20 cellular contexts compared by ENCODE assay signal in genomic region chr16:30771726-30772125, GRCh38.
"Had no signal": no experiment of that assay in that cellular context is flagged by ENCODE, and none has a peak within 500 bp of the region (broad histone marks: within the 10 kb centered on the region; RNA-seq: fewer than 3 reads in every experiment).

No MANE protein-coding gene starts in this region.

- H3K4me3 ChIP-seq: coronary artery, esophagus squamous epithelium, lung, transverse colon, uterus had no signal

- DNase-seq: activated CD4-positive, alpha-beta T cell treated with anti-CD3 and anti-CD28 coated beads, Interleukin-2, amount 50 U/mL, for 4 hours; activated naive CD4-positive, alpha-beta T cell treated with anti-CD3 and anti-CD28 coated beads for 36 hours; aorta; brain microvascular endothelial cell; central memory CD4-positive, alpha-beta T cell; esophagus squamous epithelium; left colon; nucleus accumbens; stimulated activated CD4-positive, alpha-beta T cell treated with anti-CD3 and anti-CD28 coated beads, Interleukin-12 subunit alpha, Interleukin-12 subunit beta, amount 100 ng/mL, for 4 hours; stimulated activated CD4-positive, alpha-beta T cell treated with anti-CD3 and anti-CD28 coated beads, Interleukin-1b, Interleukin-23, amount 100 ng/mL, for 48 hours; stimulated activated CD8-positive, alpha-beta memory T cell treated with anti-CD3 and anti-CD28 coated beads, Interleukin-4, amount 100 ng/mL, for 48 hours; stimulated activated naive CD8-positive, alpha-beta T cell treated with anti-CD3 and anti-CD28 coated beads, Interleukin-15, Interleukin-2, amounts not matched to agents 100 U/mL and 50 U/mL, for 24 hours; SW 1271; transverse colon; uterus had no signal

- H3K4me3 Mint-ChIP-seq: activated naive CD4-positive, alpha-beta T cell treated with anti-CD3 and anti-CD28 coated beads for 36 hours; mesothelial cell of epicardium had no signal

- H3K9me3 Mint-ChIP-seq: activated naive CD4-positive, alpha-beta T cell treated with anti-CD3 and anti-CD28 coated beads for 36 hours; activated T-helper 2 cell treated with anti-CD3 and anti-CD28 coated beads, Interferon-gamma antibody, Interleukin-2, Interleukin-4, amounts not matched to agents 10 μg/mL and 5 μg/mL and 100 μg/mL, durations not matched to agents 14 hours and 24 hours and 36 hours; mesothelial cell of epicardium; nephron had no signal

- H3K36me3 ChIP-seq: uterus had no signal

- H3K27me3 ChIP-seq: brain microvascular endothelial cell, esophagus squamous epithelium, transverse colon, uterus had no signal

- H3K9me3 ChIP-seq: esophagus squamous epithelium, transverse colon, uterus had no signal

- H3K27ac Mint-ChIP-seq: activated naive CD4-positive, alpha-beta T cell treated with anti-CD3 and anti-CD28 coated beads for 36 hours; activated T-helper 2 cell treated with anti-CD3 and anti-CD28 coated beads, Interferon-gamma antibody, Interleukin-2, Interleukin-4, amounts not matched to agents 10 μg/mL and 5 μg/mL and 100 μg/mL, durations not matched to agents 14 hours and 24 hours and 36 hours; mesothelial cell of epicardium; nephron had no signal

- H3K27ac ChIP-seq: brain microvascular endothelial cell, coronary artery, esophagus squamous epithelium, transverse colon, uterus had no signal

- ATAC-seq: left colon; stimulated activated naive CD8-positive, alpha-beta T cell treated with anti-CD3 and anti-CD28 coated beads, Interleukin-15, Interleukin-2, amounts not matched to agents 100 U/mL and 50 U/mL, for 24 hours had no signal
